18 cellular contexts compared by ENCODE assay signal in the genomic region with DNA sequence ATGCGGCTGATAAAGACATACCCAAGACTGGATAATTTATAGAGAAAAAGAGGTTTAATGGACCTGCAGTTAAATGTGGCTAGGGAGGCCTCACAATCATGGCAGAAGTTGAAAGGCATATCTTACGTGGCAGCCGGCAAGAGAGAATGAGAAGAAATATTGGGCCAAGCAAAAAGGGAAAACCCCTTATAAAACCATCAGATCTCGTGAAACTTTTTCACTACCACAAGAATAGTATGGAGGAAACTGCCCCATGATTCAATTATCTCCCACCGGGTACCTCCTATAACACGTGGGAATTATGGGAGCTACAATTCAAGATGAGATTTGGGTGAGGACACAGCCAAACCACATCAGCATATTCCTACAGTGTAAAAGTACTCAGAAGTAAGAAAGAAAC.
"Had no signal": no experiment of that assay in that cellular context is flagged by ENCODE, and none has a peak within 500 bp of the region (broad histone marks: within the 10 kb centered on the region; RNA-seq: fewer than 3 reads in every experiment).

No MANE protein-coding gene starts in this region.

- H3K4me3 ChIP-seq: body of pancreas, coronary artery, heart left ventricle, testis, upper lobe of right lung had no signal

- H3K9me3 Mint-ChIP-seq: activated CD4-positive, alpha-beta memory T cell treated with anti-CD3 and anti-CD28 coated beads, Interleukin-2, amount 10 ng/mL, durations not matched to agents 7 days and 5 days; activated naive CD4-positive, alpha-beta T cell treated with anti-CD3 and anti-CD28 coated beads, Interleukin-2, amount 10 ng/mL, durations not matched to agents 7 days and 5 days had no signal

- H3K36me3 ChIP-seq: heart left ventricle, upper lobe of right lung had no signal

- H3K4me3 Mint-ChIP-seq: activated CD4-positive, alpha-beta memory T cell treated with anti-CD3 and anti-CD28 coated beads, Interleukin-2, amount 10 ng/mL, durations not matched to agents 7 days and 5 days; activated CD4-positive, alpha-beta T cell treated with anti-CD3 and anti-CD28 coated beads for 36 hours; activated naive CD4-positive, alpha-beta T cell treated with anti-CD3 and anti-CD28 coated beads, Interleukin-2, amount 10 ng/mL, durations not matched to agents 7 days and 5 days had no signal

- H3K27ac Mint-ChIP-seq: activated CD4-positive, alpha-beta memory T cell treated with anti-CD3 and anti-CD28 coated beads, Interleukin-2, amount 10 ng/mL, durations not matched to agents 7 days and 5 days; activated CD4-positive, alpha-beta T cell treated with anti-CD3 and anti-CD28 coated beads for 36 hours; activated naive CD4-positive, alpha-beta T cell treated with anti-CD3 and anti-CD28 coated beads, Interleukin-2, amount 10 ng/mL, durations not matched to agents 7 days and 5 days had no signal

- H3K27me3 ChIP-seq: body of pancreas, heart left ventricle, testis, upper lobe of right lung had no signal

- H3K9me3 ChIP-seq: body of pancreas, heart left ventricle, testis, upper lobe of right lung had no signal

- H3K27me3 Mint-ChIP-seq: activated CD4-positive, alpha-beta memory T cell treated with anti-CD3 and anti-CD28 coated beads, Interleukin-2, amount 10 ng/mL, durations not matched to agents 7 days and 5 days; activated CD4-positive, alpha-beta T cell treated with anti-CD3 and anti-CD28 coated beads for 36 hours; activated naive CD4-positive, alpha-beta T cell treated with anti-CD3 and anti-CD28 coated beads, Interleukin-2, amount 10 ng/mL, durations not matched to agents 7 days and 5 days had no signal

- ATAC-seq: activated CD4-positive, alpha-beta T cell treated with anti-CD3 and anti-CD28 coated beads for 36 hours; body of pancreas; heart left ventricle; left ventricle myocardium superior; sciatic nerve had no signal

- H3K27ac ChIP-seq: body of pancreas, coronary artery, heart left ventricle, testis, upper lobe of right lung had no signal

- DNase-seq: activated CD4-positive, alpha-beta memory T cell treated with anti-CD3 and anti-CD28 coated beads, Interleukin-2, amount 10 ng/mL, durations not matched to agents 7 days and 5 days; activated CD4-positive, alpha-beta T cell treated with anti-CD3 and anti-CD28 coated beads for 36 hours; activated naive CD4-positive, alpha-beta T cell treated with anti-CD3 and anti-CD28 coated beads, Interleukin-2, amount 10 ng/mL, durations not matched to agents 7 days and 5 days; body of pancreas; central memory CD4-positive, alpha-beta T cell; effector CD4-positive, alpha-beta T cell; foreskin melanocyte; heart left ventricle; islet precursor cell; left ventricle myocardium superior; mesendoderm; stimulated activated CD4-positive, alpha-beta T cell treated with anti-CD3 and anti-CD28 coated beads, Interleukin-2, amount 100 ng/mL, for 24 hours; stimulated activated naive CD4-positive, alpha-beta T cell treated with Interleukin-2 at 50 U/mL for 16 hours; T-helper 9 cell; testis; upper lobe of right lung had no signal

- H3K4me1 ChIP-seq: upper lobe of right lung had no signal
